In the genomic region with DNA sequence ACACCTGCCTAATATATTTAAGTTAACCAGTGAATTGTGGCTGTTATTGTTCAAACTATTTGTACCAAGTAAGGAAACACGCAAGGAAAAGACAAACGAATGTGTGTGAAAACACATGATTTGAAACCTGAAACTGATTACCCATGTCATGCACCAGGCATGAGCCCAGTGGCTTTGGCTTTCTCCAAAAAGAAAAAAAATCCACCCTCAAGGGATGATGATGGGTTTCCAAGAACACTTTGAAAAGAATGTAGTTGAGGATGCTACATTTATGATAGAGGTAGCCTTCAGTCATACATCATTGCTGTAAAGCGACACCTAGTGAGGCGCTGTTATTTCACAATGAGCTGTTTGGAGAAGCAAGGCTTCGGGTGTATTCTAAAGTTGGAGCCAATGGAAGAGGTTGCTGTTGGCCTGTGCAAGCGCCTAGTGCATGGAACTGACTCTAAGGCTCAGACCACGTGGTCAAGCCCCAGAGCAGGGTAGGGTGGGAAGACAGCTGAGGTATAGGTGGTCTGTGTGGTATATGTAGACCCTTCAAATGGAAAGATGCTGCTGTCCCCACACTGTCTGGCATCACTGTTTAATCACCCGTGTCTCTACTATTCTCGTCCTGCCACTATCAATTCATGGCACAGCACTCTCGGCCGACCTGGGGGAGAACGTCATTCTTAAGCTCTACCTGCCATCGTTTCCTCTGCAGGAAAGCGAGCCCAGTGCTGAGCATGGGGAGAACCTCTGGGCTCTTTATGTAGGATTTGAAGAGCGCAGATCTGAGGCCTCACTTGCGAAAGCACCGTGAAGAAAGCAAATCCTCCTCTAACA, we compare ENCODE assay signal across 25 cellular contexts.
DNase-seq lines count a peak whose midpoint lies in the region; ATAC-seq and TF ChIP-seq lines count a peak whose summit lies in the region.
"Had no signal": no experiment of that assay in that cellular context is flagged by ENCODE, and none has a peak within 500 bp of the region (broad histone marks: within the 10 kb centered on the region; RNA-seq: fewer than 3 reads in every experiment).

No MANE protein-coding gene starts in this region.

- H3K9me2 ChIP-seq in SK-N-SH, result no peaks in the 10 kb centered on the region

- no peak overlapping the region for H3K4me2 ChIP-seq in SK-N-SH

- H3K9me3 ChIP-seq in SK-N-SH, result no peaks in the 10 kb centered on the region
- H3K9me3 ChIP-seq in gastroesophageal sphincter, result no peaks in the 10 kb centered on the region
- H3K9me3 ChIP-seq: psoas muscle had no signal

- H3K4me1 ChIP-seq in SK-N-SH (ENCODE audit: control insufficient read depth in 1 of 2, insufficient read depth in 2 of 2, low read depth in 1 of 2, low read length in 1 of 2) (peaks cover 0 to 3% of the 10 kb centered on the region in 2 experiments; a peak in 1 of 4 replicates), gastroesophageal sphincter (no peaks in the 10 kb centered on the region)
- H3K4me1 ChIP-seq: psoas muscle had no signal

- no peak overlapping the region for H3K4me3 Mint-ChIP-seq in stimulated activated naive CD8-positive, alpha-beta T cell treated with anti-CD3 and anti-CD28 coated beads, Interleukin-15, amount 100 ng/mL, for 72 hours
- no peak overlapping the region for H3K4me3 Mint-ChIP-seq in brain
- peak overlapping the region in 2 of 10 donors; percentile 24 to 56 for H3K4me3 Mint-ChIP-seq in naive thymus-derived CD8-positive, alpha-beta T cell
- H3K4me3 Mint-ChIP-seq: activated CD4-positive, alpha-beta T cell treated with anti-CD3 and anti-CD28 coated beads, Interleukin-2, amount 10 ng/mL, durations not matched to agents 24 days and 14 days; neural crest cell had no signal

- no peak for DNase-seq in stimulated activated naive CD8-positive, alpha-beta T cell treated with anti-CD3 and anti-CD28 coated beads, Interleukin-15, amount 100 ng/mL, for 72 hours
- no peak for DNase-seq in stimulated activated naive CD8-positive, alpha-beta T cell treated with anti-CD3 and anti-CD28 coated beads, Interleukin-15, Interleukin-2, amounts not matched to agents 100 U/mL and 50 U/mL, for 24 hours
- no peak for DNase-seq in naive thymus-derived CD8-positive, alpha-beta T cell
- no peak for DNase-seq in SK-N-SH
- DNase-seq in stimulated activated naive CD4-positive, alpha-beta T cell treated with Interleukin-2 at 50 U/mL for 16 hours (lab: John Stamatoyannopoulos, UW), result no peak
- DNase-seq: activated CD4-positive, alpha-beta T cell treated with anti-CD3 and anti-CD28 coated beads, Interleukin-2, amount 10 ng/mL, durations not matched to agents 24 days and 14 days; caudate nucleus; DMS53; dorsolateral prefrontal cortex; erythroblast; GF-D8; glutamatergic neuron; HCEC 1CT; KBM-7; MV-4-11; NCI-H187; NCI-H226; psoas muscle; SIG-M5; stimulated activated CD4-positive, alpha-beta T cell treated with anti-CD3 and anti-CD28 coated beads, Interleukin-4, amount 100 ng/mL, for 4 hours had no signal

- peaks cover 4% of the 10 kb centered on the region for H3F3A ChIP-seq in SK-N-SH (replicated peaks; ENCODE audit: insufficient read depth)

- 77% methylated on average over 17 of the region's 17 CpGs for WGBS in SK-N-SH (ENCODE audit: low lambda C conversion rate)
- 57 to 84% methylated on average over 3 to 8 of the region's 17 CpGs for WGBS in gastroesophageal sphincter (ENCODE audit: low coverage in 1 of 2), 2 donors

- H3K36me3 ChIP-seq in SK-N-SH (replicated peaks in 1 of 2; ENCODE audit: control insufficient read depth in 1 of 2, insufficient read depth in 2 of 2, low read length in 1 of 2) (no peaks in the 10 kb centered on the region), gastroesophageal sphincter (no peaks in the 10 kb centered on the region)

- H3K27me3 Mint-ChIP-seq in stimulated activated naive CD8-positive, alpha-beta T cell treated with anti-CD3 and anti-CD28 coated beads, Interleukin-15, amount 100 ng/mL, for 72 hours, result no peaks in the 10 kb centered on the region
- peaks cover 4% of the 10 kb centered on the region for H3K27me3 Mint-ChIP-seq in brain
- no peaks in the 10 kb centered on the region for H3K27me3 Mint-ChIP-seq in naive thymus-derived CD8-positive, alpha-beta T cell

- TF ChIP-seq CTCF in brain (conservative IDR thresholded peaks at IDR 0.05) (no peak), SK-N-SH (IDR thresholded peaks at IDR 0.05) (no peak), gastroesophageal sphincter (IDR thresholded peaks at IDR 0.05) (no peak)

- H3K79me2 ChIP-seq in SK-N-SH (ENCODE audit: insufficient read depth), result no peaks in the 10 kb centered on the region

- no peak overlapping the region for H2AFZ ChIP-seq in SK-N-SH (ENCODE audit: low read depth)

- no peak overlapping the region for H3K27ac ChIP-seq in SK-N-SH (ENCODE audit: low read depth in 2 of 2, low read length in 1 of 2)
- H3K27ac ChIP-seq in gastroesophageal sphincter, result no peak overlapping the region
- H3K27ac ChIP-seq: dorsolateral prefrontal cortex, psoas muscle had no signal

- H3K27ac Mint-ChIP-seq in stimulated activated naive CD8-positive, alpha-beta T cell treated with anti-CD3 and anti-CD28 coated beads, Interleukin-15, amount 100 ng/mL, for 72 hours, result peak overlapping the region in 1 of 2 donors; percentile 30
- peak overlapping the region in 3 of 5 experiments; percentile 27 to 49 (median 36) for H3K27ac Mint-ChIP-seq in brain
- peak overlapping the region; percentile 46 to 90 (median 83) for H3K27ac Mint-ChIP-seq in naive thymus-derived CD8-positive, alpha-beta T cell
- H3K27ac Mint-ChIP-seq: activated CD4-positive, alpha-beta T cell treated with anti-CD3 and anti-CD28 coated beads, Interleukin-2, amount 10 ng/mL, durations not matched to agents 24 days and 14 days; activated T-helper 2 cell treated with anti-CD3 and anti-CD28 coated beads, Interferon-gamma antibody, Interleukin-2, Interleukin-4, amounts not matched to agents 10 μg/mL and 5 μg/mL and 100 μg/mL, durations not matched to agents 14 hours and 24 hours and 36 hours had no signal

- peak; percentile 26 for ATAC-seq in stimulated activated naive CD8-positive, alpha-beta T cell treated with anti-CD3 and anti-CD28 coated beads, Interleukin-15, amount 100 ng/mL, for 72 hours
- ATAC-seq in stimulated activated naive CD8-positive, alpha-beta T cell treated with anti-CD3 and anti-CD28 coated beads, Interleukin-15, Interleukin-2, amounts not matched to agents 100 U/mL and 50 U/mL, for 24 hours, result no peak
- ATAC-seq in naive thymus-derived CD8-positive, alpha-beta T cell, result peak; percentile 31 to 40
- ATAC-seq in gastroesophageal sphincter, result no peak
- ATAC-seq in GM19351 (IDR thresholded peaks at IDR 0.05; ENCODE audit: unreplicated experiment), result no peak

- POLR2A ChIA-PET in naive thymus-derived CD8-positive, alpha-beta T cell (lab: Charles Lee), result interaction anchor here (0.5 to 1.3 kb wide), 2 partner anchors 9 to 149 kb away, joined by 3 to 5 read pairs; no protein-coding TSS in a partner anchor
- POLR2A ChIA-PET in SK-N-SH (lab: Yijun Ruan, JAX), result no interaction called here

- TF ChIP-seq RAD21 in SK-N-SH (IDR thresholded peaks at IDR 0.05; ENCODE audit: low read length), result no peak

- peaks cover 3 to 7% of the 10 kb centered on the region in 2 donors for H3K9me3 Mint-ChIP-seq in stimulated activated naive CD8-positive, alpha-beta T cell treated with anti-CD3 and anti-CD28 coated beads, Interleukin-15, amount 100 ng/mL, for 72 hours
- peaks cover 0 to 4% (median 0%) of the 10 kb centered on the region in 5 experiments for H3K9me3 Mint-ChIP-seq in brain
- peaks cover 0 to 11% (median 0%) of the 10 kb centered on the region in 9 donors for H3K9me3 Mint-ChIP-seq in naive thymus-derived CD8-positive, alpha-beta T cell
- H3K9me3 Mint-ChIP-seq: activated T-helper 2 cell treated with anti-CD3 and anti-CD28 coated beads, Interferon-gamma antibody, Interleukin-2, Interleukin-4, amounts not matched to agents 10 μg/mL and 5 μg/mL and 100 μg/mL, durations not matched to agents 14 hours and 24 hours and 36 hours had no signal

- CTCF ChIA-PET in SK-N-SH (lab: Yijun Ruan, JAX), result interaction anchor here (0.7 to 1.6 kb wide), 4 partner anchors 13 to 567 kb away, joined by 3 to 6 read pairs (median 4); no protein-coding TSS in a partner anchor

- H3K4me1 Mint-ChIP-seq in stimulated activated naive CD8-positive, alpha-beta T cell treated with anti-CD3 and anti-CD28 coated beads, Interleukin-15, amount 100 ng/mL, for 72 hours, result peaks cover 30% of the 10 kb centered on the region
- peaks cover 46% of the 10 kb centered on the region for H3K4me1 Mint-ChIP-seq in brain
- peaks cover 30 to 52% (median 39%) of the 10 kb centered on the region in 4 donors for H3K4me1 Mint-ChIP-seq in naive thymus-derived CD8-positive, alpha-beta T cell

- H3K27me3 ChIP-seq in SK-N-SH (ENCODE audit: insufficient read depth), result no peaks in the 10 kb centered on the region
- no peaks in the 10 kb centered on the region for H3K27me3 ChIP-seq in gastroesophageal sphincter
- H3K27me3 ChIP-seq: dorsolateral prefrontal cortex had no signal

- TF ChIP-seq EP300 in SK-N-SH (IDR thresholded peaks at IDR 0.05; ENCODE audit: borderline replicate concordance in 1 of 2, low read depth in 1 of 2, low read length in 1 of 2) (no peak), gastroesophageal sphincter (IDR thresholded peaks at IDR 0.05) (no peak)

- TF ChIP-seq POLR2A in gastroesophageal sphincter (IDR thresholded peaks at IDR 0.05), result no peak

- H3K36me3 Mint-ChIP-seq in brain, result no peaks in the 10 kb centered on the region
- H3K36me3 Mint-ChIP-seq in naive thymus-derived CD8-positive, alpha-beta T cell, result peaks cover 3 to 18% (median 8%) of the 10 kb centered on the region in 3 donors

- no peaks in the 10 kb centered on the region for H4K20me1 ChIP-seq in SK-N-SH (ENCODE audit: insufficient read depth)

- H3K9ac ChIP-seq in SK-N-SH, result no peak overlapping the region

- H3K4me3 ChIP-seq in SK-N-SH (ENCODE audit: low read depth in 2 of 2, low read length in 1 of 2) (no peak overlapping the region), gastroesophageal sphincter (no peak overlapping the region)
- H3K4me3 ChIP-seq: dorsolateral prefrontal cortex, psoas muscle had no signal

TF ChIP-seq in SK-N-SH, 30 proteins besides CTCF, POLR2A, EP300 and RAD21 (continues in another document):
- TF ChIP-seq RXRA (IDR thresholded peaks at IDR 0.05; ENCODE audit: borderline replicate concordance, low read depth) (no peak), SMC3 (IDR thresholded peaks at IDR 0.05; ENCODE audit: low read depth, low read length) (no peak), EZH2phosphoT487 (IDR thresholded peaks at IDR 0.05; ENCODE audit: borderline replicate concordance, low read depth) (no peak), FOXJ3 (CRISPR knock-in tag; IDR thresholded peaks at IDR 0.05) (no peak), GATA2 (CRISPR knock-in tag; IDR thresholded peaks at IDR 0.05) (no peak)
- TF ChIP-seq, protein P1, sequence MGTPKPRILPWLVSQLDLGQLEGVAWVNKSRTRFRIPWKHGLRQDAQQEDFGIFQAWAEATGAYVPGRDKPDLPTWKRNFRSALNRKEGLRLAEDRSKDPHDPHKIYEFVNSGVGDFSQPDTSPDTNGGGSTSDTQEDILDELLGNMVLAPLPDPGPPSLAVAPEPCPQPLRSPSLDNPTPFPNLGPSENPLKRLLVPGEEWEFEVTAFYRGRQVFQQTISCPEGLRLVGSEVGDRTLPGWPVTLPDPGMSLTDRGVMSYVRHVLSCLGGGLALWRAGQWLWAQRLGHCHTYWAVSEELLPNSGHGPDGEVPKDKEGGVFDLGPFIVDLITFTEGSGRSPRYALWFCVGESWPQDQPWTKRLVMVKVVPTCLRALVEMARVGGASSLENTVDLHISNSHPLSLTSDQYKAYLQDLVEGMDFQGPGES (IDR thresholded peaks at IDR 0.05; ENCODE audit: low read depth, low read length), result no peak

Comparison
In these comparisons a context has a peak if more than half of its experiments do, and no peak if none do; other contexts are left out.
1. ATAC-seq: peak in stimulated activated naive CD8-positive, alpha-beta T cell treated with anti-CD3 and anti-CD28 coated beads, Interleukin-15, amount 100 ng/mL, for 72 hours (single experiment) and naive thymus-derived CD8-positive, alpha-beta T cell (2 of 2); none in stimulated activated naive CD8-positive, alpha-beta T cell treated with anti-CD3 and anti-CD28 coated beads, Interleukin-15, Interleukin-2, amounts not matched to agents 100 U/mL and 50 U/mL, for 24 hours (single experiment), gastroesophageal sphincter (single experiment) and GM19351 (single experiment).